12 cellular contexts compared by ENCODE assay signal in genomic region chr11:18792066-18792591, GRCh38. TPM values are rescaled to one million over a fixed set of nuclear protein-coding genes. Genes with fewer than 3 reads are reported as not detected.
A peak's percentile ranks its signal among the peaks of the same experiment; 100 is the strongest.
DNase-seq lines count a peak whose midpoint lies in the region; ATAC-seq and TF ChIP-seq lines count a peak whose summit lies in the region.
"Had no signal": no experiment of that assay in that cellular context is flagged by ENCODE, and none has a peak within 500 bp of the region (broad histone marks: within the 10 kb centered on the region; RNA-seq: fewer than 3 reads in every experiment).

No MANE protein-coding gene starts in this region.

- peaks cover 68% of the 10 kb centered on the region for H3K27me3 Mint-ChIP-seq in activated T-cell treated with anti-CD3 and anti-CD28 coated beads, Interleukin-2, amount 50 U/mL, for 72 hours (ENCODE audit: low read depth)

- H3K4me3 Mint-ChIP-seq in activated T-cell treated with anti-CD3 and anti-CD28 coated beads, Interleukin-2, amount 50 U/mL, for 72 hours: peak overlapping the region; percentile 24 to 62
- H3K4me3 Mint-ChIP-seq: activated CD4-positive, alpha-beta T cell treated with anti-CD3 and anti-CD28 coated beads for 36 hours; IgD-negative memory B cell had no signal

- H3K4me1 ChIP-seq in ascending aorta (peaks cover 0 to 4% of the 10 kb centered on the region in 2 donors), lower lobe of right lung (peaks cover 6% of the 10 kb centered on the region)

- no peak for DNase-seq in activated T-cell treated with anti-CD3 and anti-CD28 coated beads, Interleukin-2, amount 50 U/mL, for 72 hours
- no peak for DNase-seq in activated T-cell treated with anti-CD3 and anti-CD28 coated beads, Interleukin-2, amount 50 U/mL, for 48 hours
- DNase-seq in ascending aorta (ENCODE audit: low spot score in 2 of 2): no peak
- no peak for DNase-seq in lower lobe of right lung
- no peak for DNase-seq in NCI-H1930 (lab: John Stamatoyannopoulos, UW)
- DNase-seq: activated CD4-positive, alpha-beta T cell treated with anti-CD3 and anti-CD28 coated beads for 36 hours; AML-193; stimulated activated CD4-positive, alpha-beta T cell treated with anti-CD3 and anti-CD28 coated beads, Interleukin-1b, Interleukin-23, amount 100 ng/mL, for 48 hours had no signal

- H3K36me3 Mint-ChIP-seq in activated T-cell treated with anti-CD3 and anti-CD28 coated beads, Interleukin-2, amount 50 U/mL, for 72 hours (ENCODE audit: insufficient read depth in 2 of 2): peaks cover 0 to 2% of the 10 kb centered on the region in 2 donors
- H3K36me3 Mint-ChIP-seq: IgD-negative memory B cell had no signal

- peak overlapping the region; percentile 23 to 53 for H3K4me3 ChIP-seq in ascending aorta
- peak overlapping the region; percentile 35 for H3K4me3 ChIP-seq in lower lobe of right lung

- H3K27me3 ChIP-seq in ascending aorta (peaks cover 8% of the 10 kb centered on the region), lower lobe of right lung (ENCODE audit: low read depth) (peaks cover 45% of the 10 kb centered on the region)

- H3K27ac Mint-ChIP-seq in activated T-cell treated with anti-CD3 and anti-CD28 coated beads, Interleukin-2, amount 50 U/mL, for 72 hours: no peak overlapping the region
- H3K27ac Mint-ChIP-seq: activated CD4-positive, alpha-beta T cell treated with anti-CD3 and anti-CD28 coated beads for 36 hours; IgD-negative memory B cell had no signal

- ATAC-seq in activated T-cell treated with anti-CD3 and anti-CD28 coated beads, Interleukin-2, amount 50 U/mL, for 72 hours (replicated peaks in 1 of 2): no peak
- ATAC-seq in lower lobe of right lung: no peak
- no peak for ATAC-seq in GM21737 (IDR thresholded peaks at IDR 0.05; ENCODE audit: unreplicated experiment)
- no peak for ATAC-seq in HG02759 (IDR thresholded peaks at IDR 0.05; ENCODE audit: unreplicated experiment)
- ATAC-seq: activated CD4-positive, alpha-beta T cell treated with anti-CD3 and anti-CD28 coated beads for 36 hours had no signal

- no peaks in the 10 kb centered on the region for H3K36me3 ChIP-seq in ascending aorta
- H3K36me3 ChIP-seq in lower lobe of right lung: no peaks in the 10 kb centered on the region

- no peaks in the 10 kb centered on the region for H3K4me1 Mint-ChIP-seq in activated T-cell treated with anti-CD3 and anti-CD28 coated beads, Interleukin-2, amount 50 U/mL, for 72 hours (ENCODE audit: low read depth)

- no peak for TF ChIP-seq CTCF in ascending aorta (IDR thresholded peaks at IDR 0.05)
- TF ChIP-seq CTCF in lower lobe of right lung (IDR thresholded peaks at IDR 0.05): no peak

- no peaks in the 10 kb centered on the region for H3K9me3 ChIP-seq in ascending aorta
- H3K9me3 ChIP-seq in lower lobe of right lung: no peaks in the 10 kb centered on the region

- H3K27ac ChIP-seq in ascending aorta (no peak overlapping the region), lower lobe of right lung (no peak overlapping the region), temporal lobe (ENCODE audit: low read depth, low read length) (peak overlapping the region; percentile 75)

- intact Hi-C loops in ascending aorta (cut with DNase I): no loop called here
- intact Hi-C loops in lower lobe of right lung (cut with DNase I): no loop called here

- H3K9me3 Mint-ChIP-seq in activated T-cell treated with anti-CD3 and anti-CD28 coated beads, Interleukin-2, amount 50 U/mL, for 72 hours: no peaks in the 10 kb centered on the region
- H3K9me3 Mint-ChIP-seq: IgD-negative memory B cell had no signal

RNA-seq across cellular contexts. Expression of gene PTPN5, which starts 0.5 kb away (rescaled TPM):
- not detected for total RNA-seq in activated T-cell treated with anti-CD3 and anti-CD28 coated beads, Interleukin-2, amount 50 U/mL, for 72 hours
- total RNA-seq in ascending aorta: 6.7 TPM
- 0.80 TPM for total RNA-seq in lower lobe of right lung
- total RNA-seq in temporal lobe: 24.6 TPM
- total RNA-seq: activated CD4-positive, alpha-beta T cell treated with anti-CD3 and anti-CD28 coated beads for 36 hours had no signal
